ENCODE assay signal across 28 cellular contexts in genomic region chr9:92043002-92043401, GRCh38.
A peak's percentile ranks its signal among the peaks of the same experiment; 100 is the strongest.
DNase-seq lines count a peak whose midpoint lies in the region; ATAC-seq, FAIRE-seq and TF ChIP-seq lines count a peak whose summit lies in the region.
"Had no signal": no experiment of that assay in that cellular context is flagged by ENCODE, and none has a peak within 500 bp of the region (broad histone marks: within the 10 kb centered on the region; RNA-seq: fewer than 3 reads in every experiment).

No MANE protein-coding gene starts in this region.

- no peaks in the 10 kb centered on the region for H3K79me2 ChIP-seq in K562 (ENCODE audit: control insufficient read depth, insufficient read depth, low read length)

- TF ChIP-seq POLR2A in K562 (conservative IDR thresholded peaks at IDR 0.05): no peak

- H4K20me1 ChIP-seq in K562 (replicated peaks; ENCODE audit: control insufficient read depth, insufficient read depth, low read length): no peaks in the 10 kb centered on the region

- DNase-seq in Caco-2: no peak
- no peak for DNase-seq in Calu3
- peak in 2 of 4 experiments; percentile 43 to 63 for DNase-seq in K562 (ENCODE audit: extremely low read depth in 1 of 4, low spot score in 3 of 4)
- DNase-seq in NCI-H187 treated with DMSO at 0.1 percent for 48 hours (lab: John Stamatoyannopoulos, UW): no peak
- no peak for DNase-seq in stimulated activated CD4-positive, alpha-beta T cell treated with anti-CD3 and anti-CD28 coated beads, Interleukin-1b, Interleukin-23, amount 100 ng/mL, for 48 hours
- DNase-seq: 8988T; ACHN; BE2C; C1 segment of cervical spinal cord; CD4-positive, alpha-beta memory T cell; CD4-positive, CD25-positive, alpha-beta regulatory T cell; CD8-positive, alpha-beta memory T cell; COR-L47; DMS 273 treated with DMSO at 0.1 percent for 48 hours; DMS153; DMS53; DMS79; DND-41; EL; GDM1 had no signal

- H3K9me1 ChIP-seq in K562 (ENCODE audit: control insufficient read depth, insufficient read depth, low read length): no peaks in the 10 kb centered on the region

- H3K27me3 ChIP-seq in Caco-2 (replicated peaks; ENCODE audit: control insufficient read depth, insufficient read depth, low read length) (no peaks in the 10 kb centered on the region), K562 (ENCODE audit: control insufficient read depth in 2 of 2, insufficient read depth in 2 of 2, low read length in 2 of 2) (no peaks in the 10 kb centered on the region)
- H3K27me3 ChIP-seq: BE2C, BLaER1 had no signal

- no peak overlapping the region; a peak in 1 of 4 replicates for H3K9ac ChIP-seq in K562 (ENCODE audit: insufficient read depth in 1 of 2, low read depth in 2 of 2, low read length in 2 of 2)
- H3K9ac ChIP-seq: BLaER1 had no signal

- in situ Hi-C loops in K562 (cut with MboI): no loop called here

- intact Hi-C loops in Caco-2 (cut with micrococcal nuclease; ENCODE audit: unreplicated experiment) (no loop called here), Calu3 (cut with micrococcal nuclease; ENCODE audit: unreplicated experiment) (no loop called here), K562 (cut with micrococcal nuclease) (no loop called here)

- H3K4me2 ChIP-seq in K562 (ENCODE audit: insufficient read depth, low read length): no peak overlapping the region; the same call in 1 of the 2 replicates
- H3K4me2 ChIP-seq: BLaER1 had no signal

- WGBS in K562 (ENCODE audit: insufficient coverage, low coverage, missing lambda C conversion rate): 20% methylated on average over 3 of the region's 3 CpGs

- CTCF ChIA-PET in Caco-2 (lab: Charles Lee) (no interaction called here), Calu3 (lab: Charles Lee) (no interaction called here), K562 (lab: Yijun Ruan, JAX; ENCODE audit: low intra/inter-chr PET ratio) (no interaction called here)

- no peaks in the 10 kb centered on the region for H3K4me1 Mint-ChIP-seq in Caco-2 (ENCODE audit: low read depth, unreplicated experiment)
- no peaks in the 10 kb centered on the region for H3K4me1 Mint-ChIP-seq in Calu3 (ENCODE audit: low read depth, unreplicated experiment)
- H3K4me1 Mint-ChIP-seq: CD14-positive monocyte; CD4-positive, alpha-beta memory T cell; CD4-positive, CD25-positive, alpha-beta regulatory T cell; CD8-positive, alpha-beta memory T cell had no signal

- H3K9me3 Mint-ChIP-seq in Caco-2 (ENCODE audit: unreplicated experiment) (peaks cover 23% of the 10 kb centered on the region), Calu3 (ENCODE audit: low read depth, unreplicated experiment) (peaks cover 13% of the 10 kb centered on the region)

- H3K4me3 Mint-ChIP-seq in Caco-2 (ENCODE audit: unreplicated experiment) (no peak overlapping the region), Calu3 (ENCODE audit: low read depth, unreplicated experiment) (no peak overlapping the region)
- H3K4me3 Mint-ChIP-seq: CD14-positive monocyte; CD4-positive, alpha-beta memory T cell; CD4-positive, CD25-positive, alpha-beta regulatory T cell; CD8-positive, alpha-beta memory T cell had no signal

- ATAC-seq in K562 (peak; percentile 71), HG02852 (IDR thresholded peaks at IDR 0.05; ENCODE audit: unreplicated experiment) (no peak)
- ATAC-seq: GM12878 had no signal

- H2AFZ ChIP-seq in K562 (ENCODE audit: low read depth, low read length): no peak overlapping the region

- H3K9me3 ChIP-seq in Caco-2: peaks cover 4% of the 10 kb centered on the region; the same call in 1 of the 2 replicates
- H3K9me3 ChIP-seq in K562 (replicated peaks; ENCODE audit: control insufficient read depth, insufficient read depth, low read depth, low read length): peaks cover 14% of the 10 kb centered on the region
- H3K9me3 ChIP-seq: BE2C had no signal

- TF ChIP-seq CTCF in Caco-2 (IDR thresholded peaks at IDR 0.05; ENCODE audit: insufficient read depth in 1 of 2, low read depth in 1 of 2, low read length in 1 of 2, severe bottlenecking in 1 of 2, unreplicated experiment in 1 of 2) (no peak), Calu3 (IDR thresholded peaks at IDR 0.05; ENCODE audit: unreplicated experiment) (no peak), K562 (IDR thresholded peaks at IDR 0.05 in 2 of 3, conservative IDR thresholded peaks at IDR 0.05 in 1 of 3; ENCODE audit: insufficient read depth in 2 of 3, low read depth in 1 of 3, low read length in 3 of 3) (no peak)

- no peak for TF ChIP-seq RAD21 in K562 (CRISPR knock-in tag; conservative IDR thresholded peaks at IDR 0.05 in 1 of 2, IDR thresholded peaks at IDR 0.05 in 1 of 2)

- H3K27ac ChIP-seq in K562 (ENCODE audit: extremely low read depth, low read depth, low read length): peak overlapping the region; percentile 43; the same call in 2 of the 3 replicates
- H3K27ac ChIP-seq: BLaER1 had no signal

- no peaks in the 10 kb centered on the region for H3K4me1 ChIP-seq in Caco-2
- peaks cover 15 to 38% of the 10 kb centered on the region in 2 experiments for H3K4me1 ChIP-seq in K562 (replicated peaks in 1 of 2; ENCODE audit: control insufficient read depth in 2 of 2, insufficient read depth in 2 of 2, low read length in 2 of 2)
- H3K4me1 ChIP-seq: BE2C, BLaER1 had no signal

- H3K27ac Mint-ChIP-seq in Caco-2 (ENCODE audit: unreplicated experiment): peak overlapping the region; percentile 7
- peak overlapping the region; percentile 31 for H3K27ac Mint-ChIP-seq in Calu3 (ENCODE audit: unreplicated experiment)
- H3K27ac Mint-ChIP-seq: CD4-positive, CD25-positive, alpha-beta regulatory T cell had no signal

- TF ChIP-seq EP300 in K562 (IDR thresholded peaks at IDR 0.05; ENCODE audit: low read length): no peak

- H3K4me3 ChIP-seq in Caco-2 (ENCODE audit: low read depth, low read length) (no peak overlapping the region), K562 (no peak overlapping the region)
- H3K4me3 ChIP-seq: BLaER1, GM12878 had no signal

- BruUV-seq in Caco-2 (replicated peaks; lab: Mats Ljungman, UMichigan): no TSS peak
- BruUV-seq in Calu3 (replicated peaks; lab: Mats Ljungman, UMichigan): no TSS peak
- BruUV-seq in K562 (replicated peaks; lab: Mats Ljungman, UMichigan): no TSS peak

- H3K36me3 Mint-ChIP-seq in Caco-2 (ENCODE audit: insufficient read depth, unreplicated experiment) (peaks cover 47% of the 10 kb centered on the region), Calu3 (ENCODE audit: insufficient read depth, unreplicated experiment) (peaks cover 24% of the 10 kb centered on the region)

- POLR2A ChIA-PET in Caco-2 (lab: Charles Lee): no interaction called here
- POLR2A ChIA-PET in K562 (lab: Yijun Ruan, JAX): interaction anchor here (0.8 to 1.1 kb wide), 3 partner anchors 15 to 149 kb away, joined by 3 read pairs; no protein-coding TSS in a partner anchor

- FAIRE-seq in K562 (lab: Jason Lieb, UNC): peak; percentile 15
- FAIRE-seq: A204.1, GM12878, GM12892, GM18507, GM19239 had no signal

- H3K27me3 Mint-ChIP-seq in Caco-2 (ENCODE audit: insufficient read depth, unreplicated experiment): no peaks in the 10 kb centered on the region
- H3K27me3 Mint-ChIP-seq in Calu3 (ENCODE audit: unreplicated experiment): no peaks in the 10 kb centered on the region
- H3K27me3 Mint-ChIP-seq: CD4-positive, alpha-beta memory T cell; CD4-positive, CD25-positive, alpha-beta regulatory T cell; CD8-positive, alpha-beta memory T cell had no signal

- H3K36me3 ChIP-seq in Caco-2 (ENCODE audit: control insufficient read depth, insufficient read depth, low read length): no peaks in the 10 kb centered on the region
- peaks cover 76% of the 10 kb centered on the region for H3K36me3 ChIP-seq in K562 (ENCODE audit: control insufficient read depth, insufficient read depth, low read length)

TF ChIP-seq in K562, 482 proteins besides CTCF, POLR2A, EP300 and RAD21 (continues in another document):
- no peak for TF ChIP-seq TARDBP (IDR thresholded peaks at IDR 0.05)
- TF ChIP-seq SIX5 (IDR thresholded peaks at IDR 0.05; ENCODE audit: borderline replicate concordance in 1 of 2, insufficient read depth in 1 of 2, low read depth in 1 of 2, low read length in 2 of 2): no peak
- TF ChIP-seq CBFA2T3 (IDR thresholded peaks at IDR 0.05): peak; percentile 15; the same call in 1 of the 2 replicates
- no peak for TF ChIP-seq ZNF639 (CRISPR knock-in tag; conservative IDR thresholded peaks at IDR 0.05 in 1 of 2, IDR thresholded peaks at IDR 0.05 in 1 of 2)
- TF ChIP-seq DPF2 (IDR thresholded peaks at IDR 0.05): 0 out of 2 replicates have a peak, but pooled peaks have one; percentile 19
- TF ChIP-seq NBN (IDR thresholded peaks at IDR 0.05; ENCODE audit: low read depth): no peak
- TF ChIP-seq TGIF2 (CRISPR knock-in tag; IDR thresholded peaks at IDR 0.05): no peak
- TF ChIP-seq NR4A1 (CRISPR knock-in tag; IDR thresholded peaks at IDR 0.05): no peak
- no peak for TF ChIP-seq NR4A1 (tag; IDR thresholded peaks at IDR 0.05)
- TF ChIP-seq CXXC5 (CRISPR knock-in tag; IDR thresholded peaks at IDR 0.05): 0 out of 2 replicates have a peak, but pooled peaks have one; percentile 19
- TF ChIP-seq HES1 (IDR thresholded peaks at IDR 0.05; ENCODE audit: low read depth): no peak
- peak in 1 of 3 experiments; percentile 22 for TF ChIP-seq YY1 (IDR thresholded peaks at IDR 0.05; ENCODE audit: borderline replicate concordance in 1 of 3, control insufficient read depth in 1 of 3, extremely low read depth in 1 of 3, insufficient read depth in 3 of 3, insufficient read length in 1 of 3, insufficient replicate concordance in 2 of 3, low read depth in 1 of 3, low read length in 2 of 3)
- TF ChIP-seq EHMT2 (IDR thresholded peaks at IDR 0.05): peak; percentile 45; the same call in 1 of the 2 replicates
- no peak for TF ChIP-seq RFX1 (IDR thresholded peaks at IDR 0.05)
- no peak for TF ChIP-seq MTF1 (CRISPR knock-in tag; IDR thresholded peaks at IDR 0.05; ENCODE audit: borderline replicate concordance)
